16 cellular contexts compared by ENCODE assay signal in genomic region chr2:36337354-36337753, GRCh38. TPM values are rescaled to one million over a fixed set of nuclear protein-coding genes. Genes with fewer than 3 reads are reported as not detected.
DNase-seq lines count a peak whose midpoint lies in the region; ATAC-seq and TF ChIP-seq lines count a peak whose summit lies in the region.
"Had no signal": no experiment of that assay in that cellular context is flagged by ENCODE, and none has a peak within 500 bp of the region (broad histone marks: within the 10 kb centered on the region; RNA-seq: fewer than 3 reads in every experiment).

No MANE protein-coding gene starts in this region.

- H3K4me3 Mint-ChIP-seq in naive thymus-derived CD8-positive, alpha-beta T cell, result no peak overlapping the region
- H3K4me3 Mint-ChIP-seq in chondrocyte (ENCODE audit: unreplicated experiment), result no peak overlapping the region
- H3K4me3 Mint-ChIP-seq: central memory CD8-positive, alpha-beta T cell; stimulated activated naive CD8-positive, alpha-beta T cell treated with anti-CD3 and anti-CD28 coated beads, Interleukin-15, Interleukin-2, amounts not matched to agents 100 ng/mL and 50 ng/mL, for 24 hours had no signal

- peaks cover 0 to 4% (median 0%) of the 10 kb centered on the region in 4 donors for H3K4me1 Mint-ChIP-seq in naive thymus-derived CD8-positive, alpha-beta T cell
- peaks cover 26% of the 10 kb centered on the region for H3K4me1 Mint-ChIP-seq in chondrocyte (ENCODE audit: low read depth)

- DNase-seq in HuH-7.5 (ENCODE audit: low spot score), result no peak
- DNase-seq in naive thymus-derived CD8-positive, alpha-beta T cell, result no peak
- DNase-seq in chondrocyte (ENCODE audit: low spot score), result no peak
- DNase-seq: activated T-cell treated with anti-CD3 and anti-CD28 coated beads, Interleukin-2, amount 50 U/mL, for 1 hour; GOT3; MM.1S; NCI-H774; pancreas; RPMI8226 had no signal

- H3K27me3 Mint-ChIP-seq in naive thymus-derived CD8-positive, alpha-beta T cell, result peaks cover 0 to 9% (median 0%) of the 10 kb centered on the region in 5 donors
- no peaks in the 10 kb centered on the region for H3K27me3 Mint-ChIP-seq in chondrocyte (ENCODE audit: low read depth)
- H3K27me3 Mint-ChIP-seq: central memory CD8-positive, alpha-beta T cell had no signal

- H3K9me3 Mint-ChIP-seq in naive thymus-derived CD8-positive, alpha-beta T cell, result no peaks in the 10 kb centered on the region
- no peaks in the 10 kb centered on the region for H3K9me3 Mint-ChIP-seq in chondrocyte (ENCODE audit: low read depth)
- H3K9me3 Mint-ChIP-seq: central memory CD8-positive, alpha-beta T cell; stimulated activated naive CD8-positive, alpha-beta T cell treated with anti-CD3 and anti-CD28 coated beads, Interleukin-15, Interleukin-2, amounts not matched to agents 100 ng/mL and 50 ng/mL, for 24 hours had no signal

- H3K36me3 Mint-ChIP-seq in naive thymus-derived CD8-positive, alpha-beta T cell, result no peaks in the 10 kb centered on the region
- H3K36me3 Mint-ChIP-seq in chondrocyte (ENCODE audit: low read depth), result no peaks in the 10 kb centered on the region

- no peak for TF ChIP-seq CTCF in chondrocyte (IDR thresholded peaks at IDR 0.05)

- ATAC-seq in GM18498 (IDR thresholded peaks at IDR 0.05; ENCODE audit: unreplicated experiment) (peak; percentile 58), GM18873 (IDR thresholded peaks at IDR 0.05; ENCODE audit: low FRiP score, unreplicated experiment) (peak; percentile 65), HG02623 (IDR thresholded peaks at IDR 0.05; ENCODE audit: unreplicated experiment) (peak; percentile 53), HG03565 (IDR thresholded peaks at IDR 0.05; ENCODE audit: unreplicated experiment) (peak; percentile 69), HG03039 (IDR thresholded peaks at IDR 0.05; ENCODE audit: unreplicated experiment) (no peak)
- no peak for ATAC-seq in naive thymus-derived CD8-positive, alpha-beta T cell
- ATAC-seq: pancreas had no signal

- no peak overlapping the region for H3K27ac Mint-ChIP-seq in naive thymus-derived CD8-positive, alpha-beta T cell
- H3K27ac Mint-ChIP-seq in chondrocyte (ENCODE audit: unreplicated experiment), result no peak overlapping the region
- H3K27ac Mint-ChIP-seq: stimulated activated naive CD8-positive, alpha-beta T cell treated with anti-CD3 and anti-CD28 coated beads, Interleukin-15, Interleukin-2, amounts not matched to agents 100 ng/mL and 50 ng/mL, for 24 hours had no signal

- POLR2A ChIA-PET in naive thymus-derived CD8-positive, alpha-beta T cell (lab: Charles Lee), result no interaction called here

RNA-seq across cellular contexts. Expression of gene CRIM1, which starts 18.2 kb away (rescaled TPM):
- 1 to 10 TPM in 1 of 2 experiments, under 1 TPM in 1; 0.88 to 2.0 TPM for total RNA-seq in naive thymus-derived CD8-positive, alpha-beta T cell
- polyA plus RNA-seq in naive thymus-derived CD8-positive, alpha-beta T cell, result 1 to 10 TPM in 1 of 3 donors, under 1 TPM in 2; 0.12 to 1.3 (median 0.38) TPM
- total RNA-seq in chondrocyte, result 99.5 to 194 TPM (median 184 TPM) in 3 replicates

Comparison
In these comparisons a context has a peak if more than half of its experiments do, and no peak if none do; other contexts are left out.
1. ATAC-seq: peak in GM18498 (single experiment), GM18873 (single experiment), HG02623 (single experiment) and HG03565 (single experiment); none in naive thymus-derived CD8-positive, alpha-beta T cell (0 of 2) and HG03039 (single experiment).
2. RNA of gene CRIM1, which starts 18.2 kb away (total RNA-seq): 99.5 to 194 TPM in chondrocyte; 0.88 to 2.0 TPM in naive thymus-derived CD8-positive, alpha-beta T cell; every median in the first group is over 10 times any median in the second.